In the genomic region with DNA sequence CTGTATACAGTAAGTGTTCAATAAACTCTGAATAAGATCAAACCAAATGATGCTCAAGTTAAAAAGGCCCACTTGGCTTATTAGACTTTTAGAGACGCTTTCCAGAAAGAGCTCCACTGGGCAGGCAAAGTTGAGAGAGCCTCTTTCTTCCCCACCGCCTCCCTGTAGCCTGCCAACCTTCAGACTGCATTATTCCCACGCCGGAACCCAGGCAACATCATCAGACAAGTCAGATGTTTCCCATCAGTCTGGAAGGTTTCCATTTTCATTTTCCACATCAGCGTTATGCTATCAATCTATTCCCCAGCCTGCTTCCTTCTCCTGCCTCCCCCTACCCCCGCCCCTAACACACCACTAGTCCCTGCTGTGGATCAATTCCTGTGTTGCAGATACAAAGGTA, we compare ENCODE assay signal across 34 cellular contexts.
"Had no signal": no experiment of that assay in that cellular context is flagged by ENCODE, and none has a peak within 500 bp of the region (broad histone marks: within the 10 kb centered on the region; RNA-seq: fewer than 3 reads in every experiment).

No MANE protein-coding gene starts in this region.

- H3K9me3 Mint-ChIP-seq: activated B cell treated with CpG ODN at 0.5 μM for 24 hours; activated CD4-positive, alpha-beta memory T cell treated with anti-CD3 and anti-CD28 coated beads, Interleukin-2, amount 10 ng/mL, durations not matched to agents 7 days and 5 days; activated CD4-positive, alpha-beta T cell treated with anti-CD3 and anti-CD28 coated beads, Interleukin-2, amount 10 ng/mL, durations not matched to agents 7 days and 5 days; activated naive CD4-positive, alpha-beta T cell treated with anti-CD3 and anti-CD28 coated beads, Interleukin-2, amount 10 ng/mL, durations not matched to agents 7 days and 5 days; activated naive CD4-positive, alpha-beta T cell treated with anti-CD3 and anti-CD28 coated beads, Interleukin-2, amount 50 U/mL, for 24 hours; activated naive CD8-positive, alpha-beta T cell treated with anti-CD3 and anti-CD28 coated beads, Interleukin-2, amount 10 ng/mL, durations not matched to agents 7 days and 5 days; activated naive CD8-positive, alpha-beta T cell treated with anti-CD3 and anti-CD28 coated beads, Interleukin-2, amount 50 U/mL, for 24 hours; activated T-cell treated with anti-CD3 and anti-CD28 coated beads, Interleukin-2, amount 50 U/mL, for 24 hours; activated T-helper 2 cell treated with anti-CD3 and anti-CD28 coated beads, Interferon-gamma antibody, Interleukin-2, Interleukin-4, amounts not matched to agents 10 μg/mL and 5 μg/mL and 100 μg/mL, durations not matched to agents 14 hours and 24 hours and 36 hours; central memory CD8-positive, alpha-beta T cell; T-helper 1 cell treated with Interleukin-12 subunit alpha and Interleukin-12 subunit beta and Interleukin-4 antibody, amounts not matched to agents 30 μg/mL and 1 μg/mL, for 36 hours; T-helper 2 cell treated with Interferon-gamma antibody and Interleukin-4, amounts not matched to agents 5 μg/mL and 100 μg/mL, for 36 hours had no signal

- H3K27me3 Mint-ChIP-seq: activated CD4-positive, alpha-beta T cell treated with anti-CD3 and anti-CD28 coated beads, Interleukin-2, amount 10 ng/mL, durations not matched to agents 7 days and 5 days; activated naive CD8-positive, alpha-beta T cell; activated naive CD8-positive, alpha-beta T cell treated with anti-CD3 and anti-CD28 coated beads, Interleukin-2, amount 50 U/mL, for 24 hours had no signal

- H3K27ac ChIP-seq: ascending aorta, brain microvascular endothelial cell, breast epithelium, VCaP had no signal

- H3K9me3 ChIP-seq: ascending aorta, breast epithelium had no signal

- DNase-seq: activated B cell treated with CpG ODN at 0.5 μM for 24 hours; activated CD4-positive, alpha-beta memory T cell treated with anti-CD3 and anti-CD28 coated beads, Interleukin-2, amount 10 ng/mL, durations not matched to agents 7 days and 5 days; activated CD4-positive, alpha-beta T cell treated with anti-CD3 and anti-CD28 coated beads for 48 hours; activated CD4-positive, alpha-beta T cell treated with anti-CD3 and anti-CD28 coated beads, Interleukin-2, amount 10 ng/mL, durations not matched to agents 7 days and 5 days; activated CD4-positive, alpha-beta T cell treated with anti-CD3 and anti-CD28 coated beads, Interleukin-2, amount 50 U/mL, for 48 hours; activated CD4-positive, CD25-positive, alpha-beta regulatory T cell treated with anti-CD3 and anti-CD28 coated beads, Interleukin-2, amount 50 U/mL, for 72 hours; activated CD8-positive, alpha-beta memory T cell treated with anti-CD3 and anti-CD28 coated beads for 24 hours; activated CD8-positive, alpha-beta memory T cell treated with anti-CD3 and anti-CD28 coated beads, Interleukin-2, amount 10 ng/mL, durations not matched to agents 7 days and 5 days; activated CD8-positive, alpha-beta memory T cell treated with anti-CD3 and anti-CD28 coated beads, Interleukin-2, amount 50 U/mL, for 48 hours; activated CD8-positive, alpha-beta T cell treated with anti-CD3 and anti-CD28 coated beads, Interleukin-2, amount 10 ng/mL, durations not matched to agents 7 days and 5 days; activated gamma-delta T cell; activated naive CD4-positive, alpha-beta T cell treated with anti-CD3 and anti-CD28 coated beads, Interleukin-2, amount 10 ng/mL, durations not matched to agents 7 days and 5 days; activated naive CD4-positive, alpha-beta T cell treated with Interleukin-2 at 50 U/mL for 16 hours; activated naive CD8-positive, alpha-beta T cell treated with anti-CD3 and anti-CD28 coated beads, Interleukin-2, amount 10 ng/mL, durations not matched to agents 7 days and 5 days; activated naive CD8-positive, alpha-beta T cell treated with anti-CD3 and anti-CD28 coated beads, Interleukin-2, amount 50 U/mL, for 24 hours; activated T-cell treated with anti-CD3 and anti-CD28 coated beads, Interleukin-2, amount 50 U/mL, for 24 hours; activated T-cell treated with anti-CD3 and anti-CD28 coated beads, Interleukin-2, amount 50 U/mL, for 48 hours; amygdala; anterior cingulate cortex; brain microvascular endothelial cell; cerebellar nuclear complex; SW 1271; T-helper 1 cell; T-helper 2 cell; T-helper 9 cell had no signal

- H3K36me3 Mint-ChIP-seq: activated CD8-positive, alpha-beta memory T cell treated with anti-CD3 and anti-CD28 coated beads, Interleukin-2, amount 10 ng/mL, durations not matched to agents 7 days and 5 days; activated naive CD4-positive, alpha-beta T cell treated with anti-CD3 and anti-CD28 coated beads, Interleukin-2, amount 10 ng/mL, durations not matched to agents 7 days and 5 days; activated naive CD4-positive, alpha-beta T cell treated with anti-CD3 and anti-CD28 coated beads, Interleukin-2, amount 50 U/mL, for 24 hours; activated naive CD8-positive, alpha-beta T cell; activated naive CD8-positive, alpha-beta T cell treated with anti-CD3 and anti-CD28 coated beads, Interleukin-2, amount 10 ng/mL, durations not matched to agents 7 days and 5 days had no signal

- H3K4me3 Mint-ChIP-seq: activated B cell treated with CpG ODN at 0.5 μM for 24 hours; activated CD4-positive, alpha-beta memory T cell treated with anti-CD3 and anti-CD28 coated beads, Interleukin-2, amount 10 ng/mL, durations not matched to agents 7 days and 5 days; activated CD4-positive, alpha-beta T cell treated with anti-CD3 and anti-CD28 coated beads, Interleukin-2, amount 10 ng/mL, durations not matched to agents 7 days and 5 days; activated CD8-positive, alpha-beta memory T cell treated with anti-CD3 and anti-CD28 coated beads, Interleukin-2, amount 10 ng/mL, durations not matched to agents 7 days and 5 days; activated CD8-positive, alpha-beta T cell treated with anti-CD3 and anti-CD28 coated beads, Interleukin-2, amount 10 ng/mL, durations not matched to agents 7 days and 5 days; activated naive CD4-positive, alpha-beta T cell treated with anti-CD3 and anti-CD28 coated beads, Interleukin-2, amount 10 ng/mL, durations not matched to agents 7 days and 5 days; activated naive CD4-positive, alpha-beta T cell treated with anti-CD3 and anti-CD28 coated beads, Interleukin-2, amount 50 U/mL, for 24 hours; activated naive CD8-positive, alpha-beta T cell; activated naive CD8-positive, alpha-beta T cell treated with anti-CD3 and anti-CD28 coated beads, Interleukin-2, amount 10 ng/mL, durations not matched to agents 7 days and 5 days; activated naive CD8-positive, alpha-beta T cell treated with anti-CD3 and anti-CD28 coated beads, Interleukin-2, amount 50 U/mL, for 24 hours; activated T-cell treated with anti-CD3 and anti-CD28 coated beads, Interleukin-2, amount 50 U/mL, for 24 hours; central memory CD8-positive, alpha-beta T cell; T-helper 1 cell treated with Interleukin-12 subunit alpha and Interleukin-12 subunit beta and Interleukin-4 antibody, amounts not matched to agents 30 μg/mL and 1 μg/mL, for 36 hours; T-helper 2 cell treated with Interferon-gamma antibody and Interleukin-4, amounts not matched to agents 5 μg/mL and 100 μg/mL, for 36 hours had no signal

- H3K27me3 ChIP-seq: ascending aorta, brain microvascular endothelial cell, breast epithelium had no signal

- H3K4me3 ChIP-seq: ascending aorta, breast epithelium had no signal

- H3K36me3 ChIP-seq: ascending aorta, brain microvascular endothelial cell, breast epithelium had no signal

- ATAC-seq: activated CD8-positive, alpha-beta memory T cell treated with anti-CD3 and anti-CD28 coated beads, Interleukin-2, amount 10 ng/mL, durations not matched to agents 7 days and 5 days; activated CD8-positive, alpha-beta T cell treated with anti-CD3 and anti-CD28 coated beads, Interleukin-2, amount 10 ng/mL, durations not matched to agents 7 days and 5 days; activated naive CD8-positive, alpha-beta T cell treated with anti-CD3 and anti-CD28 coated beads, Interleukin-2, amount 50 U/mL, for 24 hours had no signal

- H3K4me1 ChIP-seq: ascending aorta, breast epithelium had no signal

- H3K27ac Mint-ChIP-seq: activated B cell treated with CpG ODN at 0.5 μM for 24 hours; activated CD4-positive, alpha-beta memory T cell treated with anti-CD3 and anti-CD28 coated beads, Interleukin-2, amount 10 ng/mL, durations not matched to agents 7 days and 5 days; activated CD4-positive, alpha-beta T cell treated with anti-CD3 and anti-CD28 coated beads, Interleukin-2, amount 10 ng/mL, durations not matched to agents 7 days and 5 days; activated CD8-positive, alpha-beta memory T cell treated with anti-CD3 and anti-CD28 coated beads, Interleukin-2, amount 10 ng/mL, durations not matched to agents 7 days and 5 days; activated CD8-positive, alpha-beta T cell treated with anti-CD3 and anti-CD28 coated beads, Interleukin-2, amount 10 ng/mL, durations not matched to agents 7 days and 5 days; activated naive CD4-positive, alpha-beta T cell treated with anti-CD3 and anti-CD28 coated beads, Interleukin-2, amount 10 ng/mL, durations not matched to agents 7 days and 5 days; activated naive CD4-positive, alpha-beta T cell treated with anti-CD3 and anti-CD28 coated beads, Interleukin-2, amount 50 U/mL, for 24 hours; activated naive CD8-positive, alpha-beta T cell; activated naive CD8-positive, alpha-beta T cell treated with anti-CD3 and anti-CD28 coated beads, Interleukin-2, amount 10 ng/mL, durations not matched to agents 7 days and 5 days; activated naive CD8-positive, alpha-beta T cell treated with anti-CD3 and anti-CD28 coated beads, Interleukin-2, amount 50 U/mL, for 24 hours; activated T-cell treated with anti-CD3 and anti-CD28 coated beads, Interleukin-2, amount 50 U/mL, for 24 hours; activated T-helper 2 cell treated with anti-CD3 and anti-CD28 coated beads, Interferon-gamma antibody, Interleukin-2, Interleukin-4, amounts not matched to agents 10 μg/mL and 5 μg/mL and 100 μg/mL, durations not matched to agents 14 hours and 24 hours and 36 hours; T-helper 2 cell treated with Interferon-gamma antibody and Interleukin-4, amounts not matched to agents 5 μg/mL and 100 μg/mL, for 36 hours had no signal
